8 cellular contexts compared by ENCODE assay signal in the genomic region with DNA sequence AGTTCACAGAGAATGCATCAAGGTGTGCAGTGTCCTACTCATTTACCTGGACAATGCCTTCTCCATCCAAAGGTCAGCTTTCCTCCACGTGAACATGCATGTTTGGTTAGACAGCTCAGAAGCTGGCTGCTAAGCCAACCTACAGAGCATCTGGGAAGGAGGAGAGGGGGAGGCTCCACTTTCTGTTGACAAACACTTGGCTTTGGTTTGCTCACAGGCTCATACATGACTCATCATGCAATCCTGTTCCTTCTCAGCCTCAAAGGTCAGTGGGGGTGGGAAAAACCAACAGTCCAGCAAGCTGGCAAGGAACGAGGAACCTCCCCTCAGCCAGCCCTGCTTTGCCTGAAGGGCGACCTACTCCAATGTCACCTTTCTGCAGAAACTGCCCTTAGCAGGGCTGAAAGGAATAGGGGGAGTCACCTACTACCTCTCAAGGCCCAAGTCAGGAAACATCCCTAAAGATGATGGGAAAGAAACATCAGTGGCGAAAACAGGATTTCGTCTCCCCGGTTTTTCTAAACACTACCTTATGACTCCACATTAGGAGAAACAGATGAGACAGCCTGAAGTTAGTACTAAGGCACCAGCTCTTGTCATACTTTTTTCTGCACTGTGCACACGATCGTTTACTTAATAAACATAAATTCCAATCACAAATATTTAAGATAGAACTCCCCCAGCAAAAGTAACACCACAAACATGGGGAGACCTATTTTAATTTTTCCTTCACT. TPM values are rescaled to one million over a fixed set of nuclear protein-coding genes. Genes with fewer than 3 reads are reported as not detected.
DNase-seq lines count a peak whose midpoint lies in the region; ATAC-seq and TF ChIP-seq lines count a peak whose summit lies in the region.

No MANE protein-coding gene starts in this region.

- H2AFZ ChIP-seq in PC-3 (ENCODE audit: low read length): no peak overlapping the region

- H3K4me2 ChIP-seq in PC-3 (ENCODE audit: low read length): peak overlapping the region; percentile 75

- intact Hi-C loops in PC-3 (cut with micrococcal nuclease) (loop anchor here (5.0 kb wide), 1 partner anchor 39 kb away; the partner anchor contains the start of gene RELL1), sciatic nerve (cut with DNase I) (no loop called here), esophagus muscularis mucosa (cut with DNase I) (no loop called here)

- no peaks in the 10 kb centered on the region for H3K9me2 ChIP-seq in PC-3 (replicated peaks; ENCODE audit: low read length)

- peak; percentile 98 for ATAC-seq in PC-3
- peak; percentile 92 for ATAC-seq in sciatic nerve
- ATAC-seq in GM21381 (IDR thresholded peaks at IDR 0.05; ENCODE audit: unreplicated experiment): no peak
- ATAC-seq in HG02571 (IDR thresholded peaks at IDR 0.05; ENCODE audit: unreplicated experiment): no peak

- CTCF ChIA-PET in PC-3 (lab: Charles Lee): no interaction called here

- TF ChIP-seq CTCF in PC-3 (conservative IDR thresholded peaks at IDR 0.05; ENCODE audit: low read depth, low read length) (no peak), esophagus muscularis mucosa (IDR thresholded peaks at IDR 0.05) (no peak)

- peak overlapping the region; percentile 54 for H3K27ac ChIP-seq in PC-3 (ENCODE audit: low read length)
- H3K27ac ChIP-seq in esophagus muscularis mucosa (replicated peaks in 1 of 4): no peak overlapping the region

- 74% methylated on average over 8 of the region's 8 CpGs for WGBS in esophagus muscularis mucosa

- H3K27me3 ChIP-seq in PC-3 (ENCODE audit: low read length) (no peaks in the 10 kb centered on the region), esophagus muscularis mucosa (no peaks in the 10 kb centered on the region)

- H3K4me1 ChIP-seq in PC-3 (ENCODE audit: insufficient read depth, low read length): peaks cover 21% of the 10 kb centered on the region
- peaks cover 8 to 9% (median 9%) of the 10 kb centered on the region in 4 donors for H3K4me1 ChIP-seq in esophagus muscularis mucosa

- H4K20me1 ChIP-seq in PC-3 (ENCODE audit: low read length): no peaks in the 10 kb centered on the region

- H3K4me3 ChIP-seq in PC-3 (ENCODE audit: low read length) (no peak overlapping the region; the same call in 1 of the 2 replicates), esophagus muscularis mucosa (no peak overlapping the region)

- H3K9ac ChIP-seq in PC-3 (ENCODE audit: low read length): no peak overlapping the region

- BruUV-seq in PC-3 (replicated peaks; lab: Mats Ljungman, UMichigan): no TSS peak

- POLR2A ChIA-PET in PC-3 (lab: Charles Lee; ENCODE audit: unreplicated experiment): interaction anchor here (0.5 kb wide), 1 partner anchor 180 kb away, joined by 3 read pairs; no protein-coding TSS in a partner anchor

- H3K9me3 ChIP-seq in PC-3 (ENCODE audit: low read length) (no peaks in the 10 kb centered on the region), esophagus muscularis mucosa (no peaks in the 10 kb centered on the region)

- no peaks in the 10 kb centered on the region for H3K79me2 ChIP-seq in PC-3 (ENCODE audit: low read length)

- H3F3A ChIP-seq in PC-3 (ENCODE audit: low read length, unreplicated experiment): peaks cover 4% of the 10 kb centered on the region

- no peak for TF ChIP-seq POLR2A in esophagus muscularis mucosa (IDR thresholded peaks at IDR 0.05; ENCODE audit: low read depth)

- H3K36me3 ChIP-seq in PC-3 (ENCODE audit: low read depth, low read length) (no peaks in the 10 kb centered on the region), esophagus muscularis mucosa (peaks cover 10 to 47% (median 22%) of the 10 kb centered on the region in 4 donors)

- TF ChIP-seq EP300 in esophagus muscularis mucosa (IDR thresholded peaks at IDR 0.05): no peak

- DNase-seq in GOT3 (lab: John Stamatoyannopoulos, UW) (peak; percentile 20), PC-3 (peak; percentile 90), fibroblast of peridontal ligament (ENCODE audit: extremely low read depth) (peak; percentile 91), sciatic nerve (ENCODE audit: low spot score) (no peak), esophagus muscularis mucosa (ENCODE audit: extremely low spot score) (no peak)
- no peak for DNase-seq in stimulated activated CD4-positive, alpha-beta T cell treated with anti-CD3 and anti-CD28 coated beads, Interleukin-2, amount 100 ng/mL, for 24 hours

RNA-seq across cellular contexts. Expression of gene RELL1, which starts 37.9 kb away (rescaled TPM):
- total RNA-seq in PC-3 (2014; rRNA removed): 14.6 and 19.5 TPM in 2 replicates
- total RNA-seq in sciatic nerve: 80.6 TPM
- 10 to 100 TPM; 44.4 to 83.3 (median 73.6) TPM for total RNA-seq in esophagus muscularis mucosa

Comparison
In these comparisons a context has a peak if more than half of its experiments do, and no peak if none do; other contexts are left out.
1. DNase-seq: peak in GOT3 (single experiment), PC-3 (single experiment) and fibroblast of peridontal ligament (single experiment); none in sciatic nerve (single experiment), stimulated activated CD4-positive, alpha-beta T cell treated with anti-CD3 and anti-CD28 coated beads, Interleukin-2, amount 100 ng/mL, for 24 hours (0 of 2) and esophagus muscularis mucosa (single experiment).
2. ATAC-seq: peak in PC-3 (single experiment) and sciatic nerve (single experiment); none in GM21381 (single experiment) and HG02571 (single experiment).